In the genomic region with DNA sequence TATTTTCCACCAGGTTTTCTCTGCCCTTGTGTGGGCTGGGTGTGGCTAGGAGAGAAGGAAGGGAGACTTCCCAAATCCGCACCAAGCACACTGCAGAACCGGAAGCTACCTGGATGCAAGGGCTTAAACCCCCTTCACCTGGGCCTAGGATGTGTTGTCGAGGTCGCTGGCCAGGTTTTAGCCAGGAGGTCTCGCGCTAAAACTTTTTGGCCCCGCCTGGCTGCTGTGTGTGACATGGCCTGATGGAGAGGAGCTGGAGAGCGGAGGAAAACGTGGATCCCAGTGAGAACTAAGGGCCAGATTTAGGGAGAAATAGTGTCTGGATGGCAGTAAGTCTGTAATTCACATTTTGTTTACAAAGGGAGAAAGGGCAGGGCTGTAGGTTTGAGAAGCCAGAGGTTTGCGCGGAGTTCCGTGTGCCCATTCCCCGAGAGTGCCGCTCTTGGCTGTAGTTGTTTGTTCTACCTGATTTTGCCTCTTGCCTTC, we compare ENCODE assay signal across 13 cellular contexts. TPM values are rescaled to one million over a fixed set of nuclear protein-coding genes. Genes with fewer than 3 reads are reported as not detected.
A peak's percentile ranks its signal among the peaks of the same experiment; 100 is the strongest.
DNase-seq lines count a peak whose midpoint lies in the region; ATAC-seq lines count a peak whose summit lies in the region.
"Had no signal": no experiment of that assay in that cellular context is flagged by ENCODE, and none has a peak within 500 bp of the region (broad histone marks: within the 10 kb centered on the region; RNA-seq: fewer than 3 reads in every experiment).

No MANE protein-coding gene starts in this region.

- peak overlapping the region; percentile 94 for H3K9ac ChIP-seq in skeletal muscle satellite cell (ENCODE audit: low read depth, low read length)

- H3K9me3 ChIP-seq in iPS-18c (ENCODE audit: control insufficient read depth, insufficient read depth, low read length) (no peaks in the 10 kb centered on the region), skeletal muscle satellite cell (replicated peaks; ENCODE audit: low read length) (no peaks in the 10 kb centered on the region)

- no peaks in the 10 kb centered on the region for H3K36me3 ChIP-seq in skeletal muscle satellite cell (ENCODE audit: insufficient read depth, low read length)

- peak overlapping the region; percentile 94 for H3K4me2 ChIP-seq in skeletal muscle satellite cell (ENCODE audit: low read length)

- no peak overlapping the region for H3K27ac Mint-ChIP-seq in activated T-cell treated with anti-CD3 and anti-CD28 coated beads, Interleukin-2, amount 50 U/mL, for 72 hours
- peak overlapping the region; percentile 40 for H3K27ac Mint-ChIP-seq in activated T-helper 1 cell treated with anti-CD3 and anti-CD28 coated beads, Interleukin-12 subunit alpha, Interleukin-12 subunit beta, Interleukin-2, Interleukin-4 antibody, amounts not matched to agents 30 ng/mL and 10 ng/mL and 1 ng/mL, durations not matched to agents 14 hours and 24 hours and 36 hours

- peaks cover 20% of the 10 kb centered on the region for H3K4me1 ChIP-seq in skeletal muscle satellite cell (ENCODE audit: control insufficient read depth, insufficient read depth, low read length)

- H3K4me1 Mint-ChIP-seq in activated T-cell treated with anti-CD3 and anti-CD28 coated beads, Interleukin-2, amount 50 U/mL, for 72 hours (ENCODE audit: low read depth): peaks cover 57% of the 10 kb centered on the region
- H3K4me1 Mint-ChIP-seq in activated T-helper 1 cell treated with anti-CD3 and anti-CD28 coated beads, Interleukin-12 subunit alpha, Interleukin-12 subunit beta, Interleukin-2, Interleukin-4 antibody, amounts not matched to agents 30 ng/mL and 10 ng/mL and 1 ng/mL, durations not matched to agents 14 hours and 24 hours and 36 hours (ENCODE audit: low read depth): peaks cover 45% of the 10 kb centered on the region

- no peak for ATAC-seq in activated T-cell treated with anti-CD3 and anti-CD28 coated beads, Interleukin-2, amount 50 U/mL, for 72 hours (replicated peaks in 1 of 2)
- ATAC-seq in GM18517 (IDR thresholded peaks at IDR 0.05; ENCODE audit: unreplicated experiment): no peak

- no peaks in the 10 kb centered on the region for H3K9me3 Mint-ChIP-seq in activated T-cell treated with anti-CD3 and anti-CD28 coated beads, Interleukin-2, amount 50 U/mL, for 72 hours
- no peaks in the 10 kb centered on the region for H3K9me3 Mint-ChIP-seq in activated T-helper 1 cell treated with anti-CD3 and anti-CD28 coated beads, Interleukin-12 subunit alpha, Interleukin-12 subunit beta, Interleukin-2, Interleukin-4 antibody, amounts not matched to agents 30 ng/mL and 10 ng/mL and 1 ng/mL, durations not matched to agents 14 hours and 24 hours and 36 hours

- peak overlapping the region; percentile 60 for H3K4me3 ChIP-seq in iPS-18c (ENCODE audit: insufficient read depth, low read depth, low read length)
- H3K4me3 ChIP-seq in skeletal muscle satellite cell (ENCODE audit: low read length): peak overlapping the region; percentile 90

- H3K4me3 Mint-ChIP-seq in activated T-cell treated with anti-CD3 and anti-CD28 coated beads, Interleukin-2, amount 50 U/mL, for 72 hours: peak overlapping the region; percentile 37 to 94
- peak overlapping the region; percentile 40 for H3K4me3 Mint-ChIP-seq in activated T-helper 1 cell treated with anti-CD3 and anti-CD28 coated beads, Interleukin-12 subunit alpha, Interleukin-12 subunit beta, Interleukin-2, Interleukin-4 antibody, amounts not matched to agents 30 ng/mL and 10 ng/mL and 1 ng/mL, durations not matched to agents 14 hours and 24 hours and 36 hours

- no peaks in the 10 kb centered on the region for H3K27me3 ChIP-seq in skeletal muscle satellite cell (ENCODE audit: control insufficient read depth, insufficient read depth, low read length)

- H3K27me3 Mint-ChIP-seq in activated T-cell treated with anti-CD3 and anti-CD28 coated beads, Interleukin-2, amount 50 U/mL, for 72 hours (ENCODE audit: low read depth): peaks cover 76% of the 10 kb centered on the region
- peaks cover 66% of the 10 kb centered on the region for H3K27me3 Mint-ChIP-seq in activated T-helper 1 cell treated with anti-CD3 and anti-CD28 coated beads, Interleukin-12 subunit alpha, Interleukin-12 subunit beta, Interleukin-2, Interleukin-4 antibody, amounts not matched to agents 30 ng/mL and 10 ng/mL and 1 ng/mL, durations not matched to agents 14 hours and 24 hours and 36 hours (ENCODE audit: insufficient read depth)

- no peak for DNase-seq in activated T-cell treated with anti-CD3 and anti-CD28 coated beads, Interleukin-2, amount 50 U/mL, for 72 hours
- DNase-seq in activated T-cell treated with anti-CD3 and anti-CD28 coated beads, Interleukin-2, amount 50 U/mL, for 1 hour: no peak
- DNase-seq in activated T-helper 1 cell treated with anti-CD3 and anti-CD28 coated beads, Interleukin-12 subunit alpha, Interleukin-12 subunit beta, Interleukin-2, Interleukin-4 antibody, amounts not matched to agents 30 ng/mL and 10 ng/mL and 1 ng/mL, durations not matched to agents 14 hours and 24 hours and 36 hours (ENCODE audit: low spot score): no peak
- DNase-seq in NCI-H128 (lab: John Stamatoyannopoulos, UW; ENCODE audit: unreplicated experiment): no peak
- DNase-seq in activated gamma-delta T cell treated with Interleukin-2 at 50 U/mL for 16 hours: no peak
- DNase-seq: AML-193; cerebellar nuclear complex; NCI-H2029 treated with DMSO at 0.1 percent for 48 hours; NK-92 treated with Interleukin-12 subunit alpha and Interleukin-12 subunit beta, amount 100 ng/mL, for 24 hours; T-helper 2 cell had no signal

- intact Hi-C loops in activated T-helper 1 cell treated with anti-CD3 and anti-CD28 coated beads, Interleukin-12 subunit alpha, Interleukin-12 subunit beta, Interleukin-2, Interleukin-4 antibody, amounts not matched to agents 30 ng/mL and 10 ng/mL and 1 ng/mL, durations not matched to agents 14 hours and 24 hours and 36 hours (cut with micrococcal nuclease): loop anchor here (5.0 kb wide), 1 partner anchor 1825 kb away; a partner anchor contains a TSS

- H3K36me3 Mint-ChIP-seq in activated T-cell treated with anti-CD3 and anti-CD28 coated beads, Interleukin-2, amount 50 U/mL, for 72 hours (ENCODE audit: insufficient read depth in 2 of 2): peaks cover 2 to 3% of the 10 kb centered on the region in 2 donors
- H3K36me3 Mint-ChIP-seq in activated T-helper 1 cell treated with anti-CD3 and anti-CD28 coated beads, Interleukin-12 subunit alpha, Interleukin-12 subunit beta, Interleukin-2, Interleukin-4 antibody, amounts not matched to agents 30 ng/mL and 10 ng/mL and 1 ng/mL, durations not matched to agents 14 hours and 24 hours and 36 hours (ENCODE audit: low read depth): peaks cover 6% of the 10 kb centered on the region

RNA-seq across cellular contexts. Expression of a gene that starts 3.1 kb away (rescaled TPM):
- total RNA-seq in activated T-cell treated with anti-CD3 and anti-CD28 coated beads, Interleukin-2, amount 50 U/mL, for 72 hours: 1 to 10 TPM in 1 of 2 donors, under 1 TPM in 1; 0.74 to 3.0 TPM
- total RNA-seq in activated T-helper 1 cell treated with anti-CD3 and anti-CD28 coated beads, Interleukin-12 subunit alpha, Interleukin-12 subunit beta, Interleukin-2, Interleukin-4 antibody, amounts not matched to agents 30 ng/mL and 10 ng/mL and 1 ng/mL, durations not matched to agents 14 hours and 24 hours and 36 hours: 1.5 and 2.0 TPM in 2 replicates
- 5.8 and 6.1 TPM in 2 replicates for total RNA-seq in skeletal muscle satellite cell (2012; rRNA removed)
